ENCODE assay signal across 8 cellular contexts in the genomic region with DNA sequence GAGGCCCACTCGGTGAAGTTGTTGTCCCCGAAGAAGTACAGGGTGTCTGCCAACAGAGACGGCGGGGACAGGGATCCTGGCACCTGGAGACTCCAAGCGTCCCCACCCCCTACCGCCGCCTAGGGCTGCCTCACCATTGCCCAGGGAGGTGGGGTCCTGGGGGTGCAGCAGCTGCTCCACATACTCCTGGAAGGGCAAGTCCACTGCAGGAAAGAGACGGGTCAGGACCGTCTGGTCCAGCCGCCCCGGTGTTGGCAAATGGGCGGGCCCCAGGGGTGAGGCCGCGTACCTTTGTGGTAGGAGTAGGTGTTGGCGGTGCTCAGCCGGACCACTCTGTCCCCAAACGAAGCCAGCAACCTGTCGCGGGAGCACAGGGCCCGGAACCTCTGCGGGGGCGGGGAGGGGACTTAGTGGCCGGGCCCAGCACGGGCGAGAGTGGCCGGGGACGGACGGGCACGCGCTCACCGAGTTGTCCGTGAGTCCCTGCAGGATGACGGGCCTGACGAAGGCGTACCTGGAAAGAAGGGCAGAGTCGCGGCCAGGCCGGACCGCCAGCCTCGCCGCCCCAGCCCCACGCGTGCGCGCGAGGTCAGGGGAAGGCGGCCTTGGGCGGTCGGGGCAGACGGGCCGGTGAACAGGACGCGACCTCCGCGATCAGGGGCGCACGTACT. TPM values are rescaled to one million over a fixed set of nuclear protein-coding genes. Genes with fewer than 3 reads are reported as not detected.
A peak's percentile ranks its signal among the peaks of the same experiment; 100 is the strongest.
DNase-seq lines count a peak whose midpoint lies in the region; ATAC-seq and TF ChIP-seq lines count a peak whose summit lies in the region.

No MANE protein-coding gene starts in this region.

- ATAC-seq in GM21515 (IDR thresholded peaks at IDR 0.05; ENCODE audit: unreplicated experiment), result no peak

- intact Hi-C loops in Caco-2 (cut with micrococcal nuclease; ENCODE audit: unreplicated experiment) (no loop called here), dorsolateral prefrontal cortex (cut with DNase I) (loop anchor here (10.0 kb wide), 2 partner anchors 621 to 741 kb away; partner anchors contain the start of genes UBE2I (in 1 of the 2) and UQCC4 (in 1 of the 2))

- POLR2A ChIA-PET in Caco-2 (lab: Charles Lee), result no interaction called here

- H3K9ac ChIP-seq in Karpas-422 (ENCODE audit: low read length) (peak overlapping the region; percentile 77), neural progenitor cell (no peak overlapping the region)

- BruUV-seq in Caco-2 (replicated peaks; lab: Mats Ljungman, UMichigan), result no TSS peak

- H2AFZ ChIP-seq in Karpas-422 (ENCODE audit: low read length) (no peak overlapping the region), neural progenitor cell (replicated peaks) (no peak overlapping the region)

- CTCF ChIA-PET in Caco-2 (lab: Charles Lee), result no interaction called here

- H3K4me2 ChIP-seq in Karpas-422 (ENCODE audit: low read depth, low read length, poor library complexity, severe bottlenecking) (peak overlapping the region; percentile 75), neural progenitor cell (peak overlapping the region; percentile 87)

- H3K27me3 Mint-ChIP-seq in Caco-2 (ENCODE audit: insufficient read depth, unreplicated experiment) (no peaks in the 10 kb centered on the region), neural progenitor cell (ENCODE audit: insufficient read depth, low read depth) (peaks cover 10% of the 10 kb centered on the region)

- H3K36me3 ChIP-seq in Caco-2 (ENCODE audit: control insufficient read depth, insufficient read depth, low read length) (0 out of 2 replicates have a peak, but pooled peaks cover 4% of the 10 kb centered on the region), Karpas-422 (ENCODE audit: insufficient read depth, low read length) (0 out of 2 replicates have a peak, but pooled peaks cover 4% of the 10 kb centered on the region), neural progenitor cell (peaks cover 2% of the 10 kb centered on the region)

- H3K79me2 ChIP-seq in Karpas-422 (ENCODE audit: low read length) (peaks cover 27% of the 10 kb centered on the region), neural progenitor cell (ENCODE audit: low read depth) (peaks cover 34% of the 10 kb centered on the region)

- H3K4me1 Mint-ChIP-seq in Caco-2 (ENCODE audit: low read depth, unreplicated experiment) (no peaks in the 10 kb centered on the region), neural progenitor cell (peaks cover 25% of the 10 kb centered on the region)

- H3K36me3 Mint-ChIP-seq in Caco-2 (ENCODE audit: insufficient read depth, unreplicated experiment), result peaks cover 60% of the 10 kb centered on the region
- peaks cover 3% of the 10 kb centered on the region for H3K36me3 Mint-ChIP-seq in neural progenitor cell

- H3F3A ChIP-seq in neural progenitor cell (ENCODE audit: low read depth), result peaks cover 57% of the 10 kb centered on the region

- H3K4me3 Mint-ChIP-seq in Caco-2 (ENCODE audit: unreplicated experiment) (peak overlapping the region; percentile 87), neural progenitor cell (peak overlapping the region; percentile 82)

- H3K4me3 ChIP-seq in Caco-2 (ENCODE audit: low read depth, low read length), result peak overlapping the region; percentile 86
- H3K4me3 ChIP-seq in Karpas-422 (ENCODE audit: low read length), result peak overlapping the region; percentile 78
- peak overlapping the region; percentile 10 to 93 (median 70) for H3K4me3 ChIP-seq in dorsolateral prefrontal cortex
- peak overlapping the region; percentile 55 for H3K4me3 ChIP-seq in neural progenitor cell

- DNase-seq in Caco-2 (no peak), Karpas-422 (peak; percentile 63), dorsolateral prefrontal cortex (no peak), neural progenitor cell (ENCODE audit: low spot score) (peak; percentile 33), NCI-H2171 (lab: John Stamatoyannopoulos, UW) (no peak), mucosa of gallbladder (ENCODE audit: low spot score) (no peak), nucleus accumbens (lab: John Stamatoyannopoulos, UW) (no peak)

- H3K27me3 ChIP-seq in Caco-2 (replicated peaks; ENCODE audit: control insufficient read depth, insufficient read depth, low read length), result no peaks in the 10 kb centered on the region
- H3K27me3 ChIP-seq in Karpas-422 (ENCODE audit: low read length), result no peaks in the 10 kb centered on the region
- H3K27me3 ChIP-seq in dorsolateral prefrontal cortex, result no peaks in the 10 kb centered on the region
- H3K27me3 ChIP-seq in neural progenitor cell, result no peaks in the 10 kb centered on the region

- peaks cover 13% of the 10 kb centered on the region for H4K20me1 ChIP-seq in Karpas-422 (ENCODE audit: insufficient read depth, low read depth, low read length)
- H4K20me1 ChIP-seq in neural progenitor cell (ENCODE audit: low read depth), result peaks cover 34% of the 10 kb centered on the region

- H3K27ac ChIP-seq in Karpas-422 (ENCODE audit: low read length) (no peak overlapping the region), dorsolateral prefrontal cortex (peak overlapping the region in 42 of 59 donors; percentile 27 to 89 (median 75)), neural progenitor cell (no peak overlapping the region)

- H3K9me3 Mint-ChIP-seq in Caco-2 (ENCODE audit: unreplicated experiment) (no peaks in the 10 kb centered on the region), neural progenitor cell (no peaks in the 10 kb centered on the region)

- H3K4me1 ChIP-seq in Caco-2 (peaks cover 37% of the 10 kb centered on the region), Karpas-422 (ENCODE audit: low read length) (peaks cover 30% of the 10 kb centered on the region), neural progenitor cell (peaks cover 14% of the 10 kb centered on the region)

- TF ChIP-seq CTCF in Caco-2 (IDR thresholded peaks at IDR 0.05; ENCODE audit: insufficient read depth in 1 of 2, low read depth in 1 of 2, low read length in 1 of 2, severe bottlenecking in 1 of 2, unreplicated experiment in 1 of 2) (no peak), dorsolateral prefrontal cortex (IDR thresholded peaks at IDR 0.05 in 54 of 56, conservative IDR thresholded peaks at IDR 0.05 in 2 of 56; ENCODE audit: low read depth in 1 of 56, partially characterized antibody in 56 of 56) (no peak), neural progenitor cell (IDR thresholded peaks at IDR 0.05) (no peak)

- H3K9me2 ChIP-seq in Karpas-422 (replicated peaks; ENCODE audit: insufficient read depth, low read length), result no peaks in the 10 kb centered on the region

- H3K27ac Mint-ChIP-seq in Caco-2 (ENCODE audit: unreplicated experiment), result peak overlapping the region; percentile 84
- no peak overlapping the region for H3K27ac Mint-ChIP-seq in neural progenitor cell

- H3K9me3 ChIP-seq in Caco-2 (no peaks in the 10 kb centered on the region), Karpas-422 (ENCODE audit: low read length) (no peaks in the 10 kb centered on the region), neural progenitor cell (ENCODE audit: low read depth) (no peaks in the 10 kb centered on the region)

RNA-seq across cellular contexts. Expression of gene JMJD8, which starts 0.6 kb away (rescaled TPM):
- total RNA-seq in Caco-2 (2022) (46.7 and 52.4 TPM in 2 replicates), dorsolateral prefrontal cortex (10 to 100 TPM; 19.0 to 50.5 (median 30.3) TPM), neural progenitor cell (ENCODE audit: low replicate concordance) (32.1 and 54.8 TPM in 2 replicates), mucosa of gallbladder (66.7 TPM)
- total RNA-seq in Karpas-422 (2014; rRNA removed; shearing (Covaris generic); ENCODE audit: low replicate concordance), result 27.6 and 28.1 TPM in 2 replicates

RNA-seq across cellular contexts. Expression of gene STUB1, which starts 3.3 kb away (rescaled TPM):
- 77.8 and 86.6 TPM in 2 replicates for total RNA-seq in Caco-2 (2022)
- total RNA-seq in Karpas-422 (2014; rRNA removed; shearing (Covaris generic); ENCODE audit: low replicate concordance), result 142 and 145 TPM in 2 replicates
- total RNA-seq in dorsolateral prefrontal cortex, result 100 to 1,000 TPM in 119 of 120 experiments, 10 to 100 TPM in 1; 99.4 to 191 (median 150) TPM
- 27.0 and 79.5 TPM in 2 replicates for total RNA-seq in neural progenitor cell (ENCODE audit: low replicate concordance)
- total RNA-seq in mucosa of gallbladder, result 125 TPM

RNA-seq across cellular contexts. Expression of gene WDR24, which starts 6.7 kb away (rescaled TPM):
- total RNA-seq in Caco-2 (2022), result 10.8 and 11.7 TPM in 2 replicates
- total RNA-seq in Karpas-422 (2014; rRNA removed; shearing (Covaris generic); ENCODE audit: low replicate concordance), result 4.5 and 8.2 TPM in 2 replicates
- total RNA-seq in dorsolateral prefrontal cortex, result 10 to 100 TPM; 12.4 to 22.0 (median 17.5) TPM
- total RNA-seq in neural progenitor cell (ENCODE audit: low replicate concordance), result 3.5 and 12.5 TPM in 2 replicates
- total RNA-seq in mucosa of gallbladder, result 14.8 TPM

RNA-seq across cellular contexts. Expression of gene RHBDL1, which starts 8.1 kb away (rescaled TPM):
- 2.9 and 3.2 TPM in 2 replicates for total RNA-seq in Caco-2 (2022)
- 3.6 and 15.2 TPM in 2 replicates for total RNA-seq in Karpas-422 (2014; rRNA removed; shearing (Covaris generic); ENCODE audit: low replicate concordance)
- total RNA-seq in dorsolateral prefrontal cortex, result 10 to 100 TPM; 10.3 to 39.1 (median 26.5) TPM
- 0.28 and 5.3 TPM in 2 replicates for total RNA-seq in neural progenitor cell (ENCODE audit: low replicate concordance)
- total RNA-seq in mucosa of gallbladder, result 5.5 TPM

RNA-seq across cellular contexts. Expression of gene RHOT2, which starts 15.6 kb away (rescaled TPM):
- total RNA-seq in Caco-2 (2022), result 96.7 and 106 TPM in 2 replicates
- total RNA-seq in Karpas-422 (2014; rRNA removed; shearing (Covaris generic); ENCODE audit: low replicate concordance), result 73.8 and 114 TPM in 2 replicates
- 100 to 1,000 TPM in 63 of 120 experiments, 10 to 100 TPM in 57; 69.8 to 145 (median 101) TPM for total RNA-seq in dorsolateral prefrontal cortex
- 34.0 and 138 TPM in 2 replicates for total RNA-seq in neural progenitor cell (ENCODE audit: low replicate concordance)
- total RNA-seq in mucosa of gallbladder, result 125 TPM

Comparison
In these comparisons a context has a peak if more than half of its experiments do, and no peak if none do; other contexts are left out.
1. DNase-seq: peak in Karpas-422 (single experiment) and neural progenitor cell (single experiment); none in Caco-2 (0 of 2), dorsolateral prefrontal cortex (0 of 10), NCI-H2171 (single experiment), mucosa of gallbladder (single experiment) and nucleus accumbens (0 of 56).
2. H3K27ac ChIP-seq: peak in dorsolateral prefrontal cortex (42 of 59); none in Karpas-422 (single experiment) and neural progenitor cell (single experiment).
3. Peak in every context shown above with its lines, with median percentiles within 50 percentile points of each other: H3K4me3 ChIP-seq.